Comparison of ENCODE assay signal across 1 cellular context in the genomic region with DNA sequence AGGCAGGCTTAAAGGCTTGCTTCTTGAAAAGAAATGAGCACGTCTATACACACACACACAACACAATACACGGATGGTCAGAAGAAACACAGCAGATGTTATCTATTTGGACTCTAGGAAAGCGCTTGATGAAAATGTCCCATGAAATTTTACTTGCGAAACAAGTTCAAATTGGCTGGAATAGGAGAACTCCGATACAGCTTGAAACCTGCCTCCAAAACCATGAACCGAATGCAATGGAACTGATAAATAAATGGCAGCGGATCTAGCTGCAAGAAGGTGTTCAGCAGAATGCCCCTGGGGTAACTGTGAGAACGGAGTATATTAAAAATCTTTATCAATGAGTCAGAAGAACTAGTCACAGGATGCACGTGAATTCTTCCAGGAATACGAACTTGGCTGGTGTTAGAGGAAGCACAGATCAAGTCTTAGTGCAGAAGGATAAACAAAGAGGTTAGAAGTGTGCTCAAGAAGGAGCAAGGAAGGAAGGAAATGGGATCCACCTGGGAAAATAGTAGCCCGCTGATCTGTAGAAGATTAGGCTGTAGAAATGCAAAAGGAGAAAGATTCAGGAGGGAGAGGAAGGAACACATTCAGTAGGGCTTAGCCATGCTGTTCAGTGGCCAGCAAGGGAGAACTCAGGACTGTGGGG.
TF ChIP-seq lines count a peak whose summit lies in the region.

No MANE protein-coding gene starts in this region.

TF ChIP-seq in H1, 55 proteins besides CTCF, POLR2A, EP300 and RAD21:
- no peak for TF ChIP-seq YY1 (IDR thresholded peaks at IDR 0.05; ENCODE audit: low read depth, low read length)
- TF ChIP-seq RXRA (IDR thresholded peaks at IDR 0.05; ENCODE audit: insufficient read depth, low read depth, low read length) = no peak
- TF ChIP-seq, protein P1, sequence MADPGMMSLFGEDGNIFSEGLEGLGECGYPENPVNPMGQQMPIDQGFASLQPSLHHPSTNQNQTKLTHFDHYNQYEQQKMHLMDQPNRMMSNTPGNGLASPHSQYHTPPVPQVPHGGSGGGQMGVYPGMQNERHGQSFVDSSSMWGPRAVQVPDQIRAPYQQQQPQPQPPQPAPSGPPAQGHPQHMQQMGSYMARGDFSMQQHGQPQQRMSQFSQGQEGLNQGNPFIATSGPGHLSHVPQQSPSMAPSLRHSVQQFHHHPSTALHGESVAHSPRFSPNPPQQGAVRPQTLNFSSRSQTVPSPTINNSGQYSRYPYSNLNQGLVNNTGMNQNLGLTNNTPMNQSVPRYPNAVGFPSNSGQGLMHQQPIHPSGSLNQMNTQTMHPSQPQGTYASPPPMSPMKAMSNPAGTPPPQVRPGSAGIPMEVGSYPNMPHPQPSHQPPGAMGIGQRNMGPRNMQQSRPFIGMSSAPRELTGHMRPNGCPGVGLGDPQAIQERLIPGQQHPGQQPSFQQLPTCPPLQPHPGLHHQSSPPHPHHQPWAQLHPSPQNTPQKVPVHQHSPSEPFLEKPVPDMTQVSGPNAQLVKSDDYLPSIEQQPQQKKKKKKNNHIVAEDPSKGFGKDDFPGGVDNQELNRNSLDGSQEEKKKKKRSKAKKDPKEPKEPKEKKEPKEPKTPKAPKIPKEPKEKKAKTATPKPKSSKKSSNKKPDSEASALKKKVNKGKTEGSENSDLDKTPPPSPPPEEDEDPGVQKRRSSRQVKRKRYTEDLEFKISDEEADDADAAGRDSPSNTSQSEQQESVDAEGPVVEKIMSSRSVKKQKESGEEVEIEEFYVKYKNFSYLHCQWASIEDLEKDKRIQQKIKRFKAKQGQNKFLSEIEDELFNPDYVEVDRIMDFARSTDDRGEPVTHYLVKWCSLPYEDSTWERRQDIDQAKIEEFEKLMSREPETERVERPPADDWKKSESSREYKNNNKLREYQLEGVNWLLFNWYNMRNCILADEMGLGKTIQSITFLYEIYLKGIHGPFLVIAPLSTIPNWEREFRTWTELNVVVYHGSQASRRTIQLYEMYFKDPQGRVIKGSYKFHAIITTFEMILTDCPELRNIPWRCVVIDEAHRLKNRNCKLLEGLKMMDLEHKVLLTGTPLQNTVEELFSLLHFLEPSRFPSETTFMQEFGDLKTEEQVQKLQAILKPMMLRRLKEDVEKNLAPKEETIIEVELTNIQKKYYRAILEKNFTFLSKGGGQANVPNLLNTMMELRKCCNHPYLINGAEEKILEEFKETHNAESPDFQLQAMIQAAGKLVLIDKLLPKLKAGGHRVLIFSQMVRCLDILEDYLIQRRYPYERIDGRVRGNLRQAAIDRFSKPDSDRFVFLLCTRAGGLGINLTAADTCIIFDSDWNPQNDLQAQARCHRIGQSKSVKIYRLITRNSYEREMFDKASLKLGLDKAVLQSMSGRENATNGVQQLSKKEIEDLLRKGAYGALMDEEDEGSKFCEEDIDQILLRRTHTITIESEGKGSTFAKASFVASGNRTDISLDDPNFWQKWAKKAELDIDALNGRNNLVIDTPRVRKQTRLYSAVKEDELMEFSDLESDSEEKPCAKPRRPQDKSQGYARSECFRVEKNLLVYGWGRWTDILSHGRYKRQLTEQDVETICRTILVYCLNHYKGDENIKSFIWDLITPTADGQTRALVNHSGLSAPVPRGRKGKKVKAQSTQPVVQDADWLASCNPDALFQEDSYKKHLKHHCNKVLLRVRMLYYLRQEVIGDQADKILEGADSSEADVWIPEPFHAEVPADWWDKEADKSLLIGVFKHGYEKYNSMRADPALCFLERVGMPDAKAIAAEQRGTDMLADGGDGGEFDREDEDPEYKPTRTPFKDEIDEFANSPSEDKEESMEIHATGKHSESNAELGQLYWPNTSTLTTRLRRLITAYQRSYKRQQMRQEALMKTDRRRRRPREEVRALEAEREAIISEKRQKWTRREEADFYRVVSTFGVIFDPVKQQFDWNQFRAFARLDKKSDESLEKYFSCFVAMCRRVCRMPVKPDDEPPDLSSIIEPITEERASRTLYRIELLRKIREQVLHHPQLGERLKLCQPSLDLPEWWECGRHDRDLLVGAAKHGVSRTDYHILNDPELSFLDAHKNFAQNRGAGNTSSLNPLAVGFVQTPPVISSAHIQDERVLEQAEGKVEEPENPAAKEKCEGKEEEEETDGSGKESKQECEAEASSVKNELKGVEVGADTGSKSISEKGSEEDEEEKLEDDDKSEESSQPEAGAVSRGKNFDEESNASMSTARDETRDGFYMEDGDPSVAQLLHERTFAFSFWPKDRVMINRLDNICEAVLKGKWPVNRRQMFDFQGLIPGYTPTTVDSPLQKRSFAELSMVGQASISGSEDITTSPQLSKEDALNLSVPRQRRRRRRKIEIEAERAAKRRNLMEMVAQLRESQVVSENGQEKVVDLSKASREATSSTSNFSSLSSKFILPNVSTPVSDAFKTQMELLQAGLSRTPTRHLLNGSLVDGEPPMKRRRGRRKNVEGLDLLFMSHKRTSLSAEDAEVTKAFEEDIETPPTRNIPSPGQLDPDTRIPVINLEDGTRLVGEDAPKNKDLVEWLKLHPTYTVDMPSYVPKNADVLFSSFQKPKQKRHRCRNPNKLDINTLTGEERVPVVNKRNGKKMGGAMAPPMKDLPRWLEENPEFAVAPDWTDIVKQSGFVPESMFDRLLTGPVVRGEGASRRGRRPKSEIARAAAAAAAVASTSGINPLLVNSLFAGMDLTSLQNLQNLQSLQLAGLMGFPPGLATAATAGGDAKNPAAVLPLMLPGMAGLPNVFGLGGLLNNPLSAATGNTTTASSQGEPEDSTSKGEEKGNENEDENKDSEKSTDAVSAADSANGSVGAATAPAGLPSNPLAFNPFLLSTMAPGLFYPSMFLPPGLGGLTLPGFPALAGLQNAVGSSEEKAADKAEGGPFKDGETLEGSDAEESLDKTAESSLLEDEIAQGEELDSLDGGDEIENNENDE (IDR thresholded peaks at IDR 0.05; ENCODE audit: insufficient replicate concordance, low read length) = no peak
- no peak for TF ChIP-seq TBP (IDR thresholded peaks at IDR 0.05; ENCODE audit: low read depth, low read length)
- no peak for TF ChIP-seq CBX8 (IDR thresholded peaks at IDR 0.05; ENCODE audit: borderline replicate concordance, low read depth, low read length)
- no peak for TF ChIP-seq GABPA (IDR thresholded peaks at IDR 0.05; ENCODE audit: borderline replicate concordance, insufficient read depth, low read length)
- no peak for TF ChIP-seq ZNF274 (IDR thresholded peaks at IDR 0.05; ENCODE audit: borderline replicate concordance, extremely low read depth, low read length)
TF ChIP-seq in H1: peak in this region for 0.
